Comparison of ENCODE assay signal across 23 cellular contexts in genomic region chr1:5843521-5844096, GRCh38.
"Had no signal": no experiment of that assay in that cellular context is flagged by ENCODE, and none has a peak within 500 bp of the region (broad histone marks: within the 10 kb centered on the region; RNA-seq: fewer than 3 reads in every experiment).

No MANE protein-coding gene starts in this region.

- H3K4me1 ChIP-seq: SJCRH30 had no signal

- H3K4me3 ChIP-seq: K562, SJCRH30 had no signal

- H3K9me3 Mint-ChIP-seq: IgD-negative memory B cell had no signal

- H3K4me2 ChIP-seq: KMS-11 had no signal

- H3K9ac ChIP-seq: KMS-11 had no signal

- H3K36me3 Mint-ChIP-seq: IgD-negative memory B cell had no signal

- ATAC-seq: K562 had no signal

- H3K4me3 Mint-ChIP-seq: IgD-negative memory B cell had no signal

- H3K36me3 ChIP-seq: SJCRH30 had no signal

- DNase-seq: Kasumi-1, MM.1S, NCI-H1092 treated with DMSO at 0.1 percent for 48 hours, NCI-H1436, NCI-H187, NCI-H2029, NCI-H2081 treated with DMSO at 0.1 percent for 48 hours, NCI-H2171, NCI-H226, NCI-H446, NCI-H510A, NCI-H524 treated with DMSO at 0.1 percent for 48 hours, NCI-H69, NCI-H774, SHP77 treated with DMSO at 0.1 percent for 48 hours, SJCRH30, SW 1271 had no signal

- FAIRE-seq: HTR-8/SVneo, K562 had no signal

- H3K27ac ChIP-seq: HL-60, KMS-11, RWPE1, SJCRH30 had no signal

- H3K9me3 ChIP-seq: SJCRH30 had no signal

- H3K27ac Mint-ChIP-seq: IgD-negative memory B cell had no signal
